In genomic region chr21:23017989-23018388, GRCh38 we compare ENCODE assay signal across 20 cellular contexts.
DNase-seq lines count a peak whose midpoint lies in the region; ATAC-seq, FAIRE-seq and TF ChIP-seq lines count a peak whose summit lies in the region.
"Had no signal": no experiment of that assay in that cellular context is flagged by ENCODE, and none has a peak within 500 bp of the region (broad histone marks: within the 10 kb centered on the region; RNA-seq: fewer than 3 reads in every experiment).

No MANE protein-coding gene starts in this region.

- H4K20me1 ChIP-seq in SK-N-SH (ENCODE audit: insufficient read depth): no peaks in the 10 kb centered on the region
- H4K20me1 ChIP-seq in endothelial cell of umbilical vein (replicated peaks; ENCODE audit: control insufficient read depth, extremely low read depth, insufficient read depth, low read length): no peaks in the 10 kb centered on the region

- H3K9me1 ChIP-seq in endothelial cell of umbilical vein (replicated peaks; ENCODE audit: control insufficient read depth, extremely low read depth, insufficient read depth, low read length): no peaks in the 10 kb centered on the region

- H3K9me3 ChIP-seq in SK-N-SH: no peaks in the 10 kb centered on the region
- H3K9me3 ChIP-seq in endothelial cell of umbilical vein (replicated peaks; ENCODE audit: control insufficient read depth, insufficient read depth, low read length): no peaks in the 10 kb centered on the region
- H3K9me3 ChIP-seq: A549, HAP-1 had no signal

- H3K27me3 ChIP-seq in SK-N-SH (ENCODE audit: insufficient read depth): no peaks in the 10 kb centered on the region
- no peaks in the 10 kb centered on the region for H3K27me3 ChIP-seq in endothelial cell of umbilical vein (ENCODE audit: control insufficient read depth in 2 of 2, insufficient read depth in 2 of 2, low read length in 2 of 2)

- no peak for TF ChIP-seq POLR2A in endothelial cell of umbilical vein (IDR thresholded peaks at IDR 0.05; ENCODE audit: low read depth, low read length)

- dilution Hi-C loops in endothelial cell of umbilical vein (cut with MboI; ENCODE audit: extremely low pct_ligation_motif_present, low sequenced_read_pairs): no loop called here

- TF ChIP-seq RAD21 in SK-N-SH (IDR thresholded peaks at IDR 0.05; ENCODE audit: low read length): no peak

- H3K27ac ChIP-seq in SK-N-SH (ENCODE audit: low read depth in 2 of 2, low read length in 1 of 2) (no peak overlapping the region), endothelial cell of umbilical vein (ENCODE audit: insufficient read depth, low read depth, low read length) (peak overlapping the region; percentile 98)
- H3K27ac ChIP-seq: 22Rv1, A549, C4-2B, GM23248 had no signal

- H3K27me3 Mint-ChIP-seq in natural killer cell (ENCODE audit: low read depth in 2 of 2): no peaks in the 10 kb centered on the region
- H3K27me3 Mint-ChIP-seq: CD4-positive, alpha-beta T cell had no signal

- H3K79me2 ChIP-seq in SK-N-SH (ENCODE audit: insufficient read depth): no peaks in the 10 kb centered on the region
- H3K79me2 ChIP-seq in endothelial cell of umbilical vein (ENCODE audit: control insufficient read depth, insufficient read depth, low read length): no peaks in the 10 kb centered on the region

- DNase-seq in SK-N-SH (no peak), RKO (ENCODE audit: low spot score) (peak; percentile 10), endothelial cell of umbilical vein (ENCODE audit: low read depth, low spot score) (peak; percentile 58), COR-L47 (lab: John Stamatoyannopoulos, UW) (no peak), GM10266 (ENCODE audit: extremely low spot score) (no peak), natural killer cell (no peak)
- DNase-seq: AML-193; Calu3; CD4-positive, alpha-beta T cell; DMS79 treated with DMSO at 0.1 percent for 48 hours; GM23248; IMR-90 had no signal

- no TSS peak for BruUV-seq in endothelial cell of umbilical vein (replicated peaks; lab: Mats Ljungman, UMichigan)

- no peak for TF ChIP-seq EP300 in SK-N-SH (IDR thresholded peaks at IDR 0.05; ENCODE audit: borderline replicate concordance in 1 of 2, low read depth in 1 of 2, low read length in 1 of 2)

- TF ChIP-seq CTCF in SK-N-SH (IDR thresholded peaks at IDR 0.05): no peak
- TF ChIP-seq CTCF in endothelial cell of umbilical vein (IDR thresholded peaks at IDR 0.05; ENCODE audit: extremely low read depth in 1 of 2, insufficient read depth in 1 of 2, low read depth in 1 of 2, low read length in 2 of 2): no peak
- no peak for TF ChIP-seq CTCF in GM10266 (IDR thresholded peaks at IDR 0.05; ENCODE audit: control insufficient read depth, insufficient read depth, low read depth, missing control alignments)
- TF ChIP-seq CTCF in natural killer cell (IDR thresholded peaks at IDR 0.05): no peak

- H3K4me1 Mint-ChIP-seq in natural killer cell: no peaks in the 10 kb centered on the region

- no peaks in the 10 kb centered on the region for H3K36me3 ChIP-seq in SK-N-SH (replicated peaks in 1 of 2; ENCODE audit: control insufficient read depth in 1 of 2, insufficient read depth in 2 of 2, low read length in 1 of 2)
- no peaks in the 10 kb centered on the region for H3K36me3 ChIP-seq in endothelial cell of umbilical vein (ENCODE audit: control insufficient read depth in 2 of 2, extremely low read depth in 1 of 2, insufficient read depth in 2 of 2, low read length in 2 of 2)
- H3K36me3 ChIP-seq: HAP-1 had no signal

- peak; percentile 69 for FAIRE-seq in endothelial cell of umbilical vein (lab: Jason Lieb, UNC)
- FAIRE-seq: A549, GM12891, HTR-8/SVneo, K562 had no signal

- POLR2A ChIA-PET in SK-N-SH (lab: Yijun Ruan, JAX): no interaction called here
- POLR2A ChIA-PET in endothelial cell of umbilical vein (lab: Charles Lee): no interaction called here

- H3K4me3 ChIP-seq in SK-N-SH (ENCODE audit: low read depth in 2 of 2, low read length in 1 of 2): no peak overlapping the region
- H3K4me3 ChIP-seq in endothelial cell of umbilical vein (replicated peaks in 1 of 3; ENCODE audit: insufficient read depth in 1 of 3, low read depth in 1 of 3, low read length in 3 of 3): peak overlapping the region in 1 of 3 experiments; percentile 23
- H3K4me3 ChIP-seq: A549, GM23248, HAP-1, K562 had no signal

- H3F3A ChIP-seq in SK-N-SH (replicated peaks; ENCODE audit: insufficient read depth): no peaks in the 10 kb centered on the region

- ATAC-seq in SK-N-SH treated with all-trans-retinoic acid at 6 μM for 48 hours: no peak
- ATAC-seq in natural killer cell: no peak
- ATAC-seq: A549, K562 had no signal

- H3K9me2 ChIP-seq in SK-N-SH: no peaks in the 10 kb centered on the region

- H3K4me1 ChIP-seq in SK-N-SH (ENCODE audit: control insufficient read depth in 1 of 2, insufficient read depth in 2 of 2, low read depth in 1 of 2, low read length in 1 of 2) (no peaks in the 10 kb centered on the region), endothelial cell of umbilical vein (ENCODE audit: control insufficient read depth, extremely low read depth, insufficient read depth, low read length) (peaks cover 35% of the 10 kb centered on the region)
- H3K4me1 ChIP-seq: A549, HAP-1 had no signal

- H2AFZ ChIP-seq in SK-N-SH (ENCODE audit: low read depth) (no peak overlapping the region), endothelial cell of umbilical vein (ENCODE audit: low read depth, low read length) (peak overlapping the region; percentile 75)
- H2AFZ ChIP-seq: GM23248 had no signal

- CTCF ChIA-PET in SK-N-SH (lab: Yijun Ruan, JAX): interaction anchor here (0.8 to 3.5 kb wide), 4 partner anchors 10 to 1786 kb away, joined by 3 to 16 read pairs (median 4); no protein-coding TSS in a partner anchor
- CTCF ChIA-PET in endothelial cell of umbilical vein (lab: Charles Lee): interaction anchor here (0.6 to 2.8 kb wide), 11 partner anchors 9 to 1786 kb away, joined by 3 to 15 read pairs (median 5); no protein-coding TSS in a partner anchor

- peaks cover 14 to 28% of the 10 kb centered on the region in 2 donors for H3K9me3 Mint-ChIP-seq in natural killer cell

- H3K4me3 Mint-ChIP-seq in natural killer cell: no peak overlapping the region
- H3K4me3 Mint-ChIP-seq: CD4-positive, alpha-beta T cell had no signal

- no peak overlapping the region; the same call in 1 of the 2 replicates for H3K4me2 ChIP-seq in SK-N-SH
- H3K4me2 ChIP-seq in endothelial cell of umbilical vein (ENCODE audit: insufficient read depth, low read length): peak overlapping the region; percentile 67
- H3K4me2 ChIP-seq: A549 had no signal

- no peak overlapping the region for H3K9ac ChIP-seq in SK-N-SH
- H3K9ac ChIP-seq in endothelial cell of umbilical vein (replicated peaks; ENCODE audit: extremely low read depth, insufficient read depth, low read length): peak overlapping the region; percentile 61
- H3K9ac ChIP-seq: GM23248 had no signal

- intact Hi-C loops in endothelial cell of umbilical vein (cut with micrococcal nuclease): loop anchor here (2.0 to 10.0 kb wide), 4 partner anchors 147 to 1856 kb away; no protein-coding TSS in a partner anchor
- intact Hi-C loops in natural killer cell (cut with micrococcal nuclease): no loop called here

- peaks cover 10% of the 10 kb centered on the region for H3K36me3 Mint-ChIP-seq in natural killer cell

- no peak overlapping the region for H3K27ac Mint-ChIP-seq in natural killer cell
- H3K27ac Mint-ChIP-seq: CD4-positive, alpha-beta T cell had no signal

TF ChIP-seq in SK-N-SH treated with all-trans-retinoic acid at 6 μM for 48 hours, 23 proteins besides CTCF, POLR2A, EP300 and RAD21:
- no peak for TF ChIP-seq BACH2 (CRISPR knock-in tag; IDR thresholded peaks at IDR 0.05; ENCODE audit: borderline replicate concordance)
- 0 out of 2 replicates have a peak, but pooled peaks have one; percentile 15 for TF ChIP-seq ISL1 (CRISPR knock-in tag; IDR thresholded peaks at IDR 0.05)

TF ChIP-seq in endothelial cell of umbilical vein, 7 proteins besides CTCF, POLR2A, EP300 and RAD21:
- TF ChIP-seq EZH2 (IDR thresholded peaks at IDR 0.05; ENCODE audit: borderline replicate concordance, low read depth, low read length, severe bottlenecking) (no peak), GATA2 (IDR thresholded peaks at IDR 0.05; ENCODE audit: insufficient read depth, insufficient read length, low read depth, low read length) (no peak), POLR2AphosphoS5 (IDR thresholded peaks at IDR 0.05; ENCODE audit: insufficient read depth, low read depth, low read length) (no peak), MYC (IDR thresholded peaks at IDR 0.05; ENCODE audit: low read depth, low read length) (no peak), JUN (IDR thresholded peaks at IDR 0.05; ENCODE audit: borderline replicate concordance, insufficient read depth, insufficient read length, low read depth) (peak; percentile 57), FOS (IDR thresholded peaks at IDR 0.05; ENCODE audit: borderline replicate concordance, insufficient read depth, low read length) (peak; percentile 80)
- TF ChIP-seq, protein P1, sequence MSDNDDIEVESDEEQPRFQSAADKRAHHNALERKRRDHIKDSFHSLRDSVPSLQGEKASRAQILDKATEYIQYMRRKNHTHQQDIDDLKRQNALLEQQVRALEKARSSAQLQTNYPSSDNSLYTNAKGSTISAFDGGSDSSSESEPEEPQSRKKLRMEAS (IDR thresholded peaks at IDR 0.05; ENCODE audit: insufficient read depth, insufficient read length): no peak

Comparison
In these comparisons a context has a peak if more than half of its experiments do, and no peak if none do; other contexts are left out.
1. DNase-seq: peak in RKO (single experiment) and endothelial cell of umbilical vein (single experiment); none in SK-N-SH (single experiment), COR-L47 (single experiment), GM10266 (single experiment) and natural killer cell (single experiment).